In the genomic region with DNA sequence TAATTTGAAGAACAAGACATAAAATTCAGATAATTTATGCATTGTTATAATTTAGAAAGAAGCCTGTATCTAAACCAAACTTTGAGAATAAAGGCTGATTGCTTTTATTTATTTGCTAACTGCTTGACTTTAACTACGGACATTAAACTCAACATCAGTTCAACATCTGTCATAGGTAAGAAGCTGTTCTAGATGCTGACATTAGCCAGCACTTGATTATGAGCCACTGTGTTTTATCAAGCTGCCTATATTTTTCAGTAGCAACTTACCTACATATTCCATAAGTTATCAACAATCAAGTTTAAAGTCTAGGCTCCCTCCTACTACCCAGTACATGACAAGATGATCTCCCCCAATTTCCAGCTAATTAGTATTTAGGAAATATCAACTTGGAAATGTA, we compare ENCODE assay signal across 27 cellular contexts.
"Had no signal": no experiment of that assay in that cellular context is flagged by ENCODE, and none has a peak within 500 bp of the region (broad histone marks: within the 10 kb centered on the region; RNA-seq: fewer than 3 reads in every experiment).

No MANE protein-coding gene starts in this region.

- DNase-seq: activated CD4-positive, alpha-beta memory T cell treated with anti-CD3 and anti-CD28 coated beads, Interleukin-2, amount 10 ng/mL, durations not matched to agents 7 days and 5 days; activated CD4-positive, alpha-beta T cell treated with anti-CD3 and anti-CD28 coated beads for 36 hours; activated CD4-positive, alpha-beta T cell treated with anti-CD3 and anti-CD28 coated beads, Interleukin-2, amount 10 ng/mL, durations not matched to agents 7 days and 5 days; activated CD4-positive, alpha-beta T cell treated with anti-CD3 and anti-CD28 coated beads, Interleukin-2, amount 50 U/mL, for 4 hours; activated CD4-positive, CD25-positive, alpha-beta regulatory T cell; activated CD4-positive, CD25-positive, alpha-beta regulatory T cell treated with anti-CD3 and anti-CD28 coated beads, Interleukin-2, amount 50 U/mL, for 72 hours; activated CD8-positive, alpha-beta memory T cell treated with anti-CD3 and anti-CD28 coated beads, Interleukin-2, amount 50 U/mL, for 48 hours; activated gamma-delta T cell; activated naive CD4-positive, alpha-beta T cell; activated naive CD4-positive, alpha-beta T cell treated with anti-CD3 and anti-CD28 coated beads, Interleukin-2, amount 10 ng/mL, durations not matched to agents 7 days and 5 days; activated naive CD8-positive, alpha-beta T cell treated with anti-CD3 and anti-CD28 coated beads, Interleukin-2, amount 10 ng/mL, durations not matched to agents 7 days and 5 days; activated T-cell treated with anti-CD3 and anti-CD28 coated beads for 4 hours; activated T-cell treated with anti-CD3 and anti-CD28 coated beads, Interleukin-2, amount 50 U/mL, for 24 hours; activated T-cell treated with anti-CD3 and anti-CD28 coated beads, Interleukin-2, amount 50 U/mL, for 72 hours; brain microvascular endothelial cell; cortex of kidney; dermis blood vessel endothelial cell; effector CD4-positive, alpha-beta T cell; effector memory CD8-positive, alpha-beta T cell; esophagus squamous epithelium; foreskin melanocyte; glutamatergic neuron; T-helper 1 cell; T-helper 17 cell had no signal

- H3K27me3 Mint-ChIP-seq: activated CD4-positive, alpha-beta memory T cell treated with anti-CD3 and anti-CD28 coated beads, Interleukin-2, amount 10 ng/mL, durations not matched to agents 7 days and 5 days; activated CD4-positive, alpha-beta T cell treated with anti-CD3 and anti-CD28 coated beads for 36 hours; activated CD4-positive, alpha-beta T cell treated with anti-CD3 and anti-CD28 coated beads, Interleukin-2, amount 10 ng/mL, durations not matched to agents 7 days and 5 days; activated naive CD4-positive, alpha-beta T cell treated with anti-CD3 and anti-CD28 coated beads, Interleukin-2, amount 10 ng/mL, durations not matched to agents 7 days and 5 days; activated naive CD8-positive, alpha-beta T cell treated with anti-CD3 and anti-CD28 coated beads, Interleukin-2, amount 10 ng/mL, durations not matched to agents 7 days and 5 days; activated T-cell treated with anti-CD3 and anti-CD28 coated beads, Interleukin-2, amount 50 U/mL, for 24 hours; central memory CD8-positive, alpha-beta T cell; effector memory CD8-positive, alpha-beta T cell; T-helper 17 cell had no signal

- H3K4me1 ChIP-seq: ascending aorta, esophagus squamous epithelium had no signal

- H3K9me3 Mint-ChIP-seq: activated CD4-positive, alpha-beta memory T cell treated with anti-CD3 and anti-CD28 coated beads, Interleukin-2, amount 10 ng/mL, durations not matched to agents 7 days and 5 days; activated CD4-positive, alpha-beta T cell treated with anti-CD3 and anti-CD28 coated beads, Interleukin-2, amount 10 ng/mL, durations not matched to agents 7 days and 5 days; activated naive CD4-positive, alpha-beta T cell treated with anti-CD3 and anti-CD28 coated beads, Interleukin-2, amount 10 ng/mL, durations not matched to agents 7 days and 5 days; central memory CD8-positive, alpha-beta T cell had no signal

- H3K4me1 Mint-ChIP-seq: activated CD4-positive, alpha-beta memory T cell treated with anti-CD3 and anti-CD28 coated beads, Interleukin-2, amount 10 ng/mL, durations not matched to agents 7 days and 5 days; activated CD4-positive, alpha-beta T cell treated with anti-CD3 and anti-CD28 coated beads for 36 hours; activated CD4-positive, alpha-beta T cell treated with anti-CD3 and anti-CD28 coated beads, Interleukin-2, amount 10 ng/mL, durations not matched to agents 7 days and 5 days; activated naive CD4-positive, alpha-beta T cell treated with anti-CD3 and anti-CD28 coated beads, Interleukin-2, amount 10 ng/mL, durations not matched to agents 7 days and 5 days had no signal

- H3K36me3 ChIP-seq: brain microvascular endothelial cell had no signal

- H3K27ac Mint-ChIP-seq: activated CD4-positive, alpha-beta memory T cell treated with anti-CD3 and anti-CD28 coated beads, Interleukin-2, amount 10 ng/mL, durations not matched to agents 7 days and 5 days; activated CD4-positive, alpha-beta T cell treated with anti-CD3 and anti-CD28 coated beads for 36 hours; activated CD4-positive, alpha-beta T cell treated with anti-CD3 and anti-CD28 coated beads, Interleukin-2, amount 10 ng/mL, durations not matched to agents 7 days and 5 days; activated naive CD4-positive, alpha-beta T cell treated with anti-CD3 and anti-CD28 coated beads, Interleukin-2, amount 10 ng/mL, durations not matched to agents 7 days and 5 days; activated naive CD4-positive, alpha-beta T cell treated with anti-CD3 and anti-CD28 coated beads, Interleukin-2, amount 50 U/mL, for 72 hours; activated naive CD8-positive, alpha-beta T cell treated with anti-CD3 and anti-CD28 coated beads, Interleukin-2, amount 10 ng/mL, durations not matched to agents 7 days and 5 days; activated T-cell treated with anti-CD3 and anti-CD28 coated beads, Interleukin-2, amount 50 U/mL, for 24 hours; activated T-cell treated with anti-CD3 and anti-CD28 coated beads, Interleukin-2, amount 50 U/mL, for 72 hours; T-helper 17 cell had no signal

- ATAC-seq: activated CD4-positive, alpha-beta T cell treated with anti-CD3 and anti-CD28 coated beads for 36 hours; activated naive CD4-positive, alpha-beta T cell treated with anti-CD3 and anti-CD28 coated beads, Interleukin-2, amount 50 U/mL, for 72 hours; activated T-cell treated with anti-CD3 and anti-CD28 coated beads, Interleukin-2, amount 50 U/mL, for 72 hours; effector memory CD8-positive, alpha-beta T cell; T-helper 17 cell had no signal

- H3K4me3 Mint-ChIP-seq: activated CD4-positive, alpha-beta memory T cell treated with anti-CD3 and anti-CD28 coated beads, Interleukin-2, amount 10 ng/mL, durations not matched to agents 7 days and 5 days; activated CD4-positive, alpha-beta T cell treated with anti-CD3 and anti-CD28 coated beads for 36 hours; activated CD4-positive, alpha-beta T cell treated with anti-CD3 and anti-CD28 coated beads, Interleukin-2, amount 10 ng/mL, durations not matched to agents 7 days and 5 days; activated naive CD4-positive, alpha-beta T cell treated with anti-CD3 and anti-CD28 coated beads, Interleukin-2, amount 10 ng/mL, durations not matched to agents 7 days and 5 days; activated naive CD8-positive, alpha-beta T cell treated with anti-CD3 and anti-CD28 coated beads, Interleukin-2, amount 10 ng/mL, durations not matched to agents 7 days and 5 days; activated T-cell treated with anti-CD3 and anti-CD28 coated beads, Interleukin-2, amount 50 U/mL, for 24 hours; activated T-cell treated with anti-CD3 and anti-CD28 coated beads, Interleukin-2, amount 50 U/mL, for 72 hours; central memory CD8-positive, alpha-beta T cell; effector memory CD8-positive, alpha-beta T cell; T-helper 17 cell had no signal

- H3K9me3 ChIP-seq: ascending aorta, esophagus squamous epithelium had no signal

- H3K27me3 ChIP-seq: ascending aorta, brain microvascular endothelial cell, esophagus squamous epithelium had no signal

- H3K4me3 ChIP-seq: ascending aorta, esophagus squamous epithelium had no signal

- H3K27ac ChIP-seq: ascending aorta, brain microvascular endothelial cell, esophagus squamous epithelium had no signal
